Comparison of ENCODE assay signal across 8 cellular contexts in the genomic region with DNA sequence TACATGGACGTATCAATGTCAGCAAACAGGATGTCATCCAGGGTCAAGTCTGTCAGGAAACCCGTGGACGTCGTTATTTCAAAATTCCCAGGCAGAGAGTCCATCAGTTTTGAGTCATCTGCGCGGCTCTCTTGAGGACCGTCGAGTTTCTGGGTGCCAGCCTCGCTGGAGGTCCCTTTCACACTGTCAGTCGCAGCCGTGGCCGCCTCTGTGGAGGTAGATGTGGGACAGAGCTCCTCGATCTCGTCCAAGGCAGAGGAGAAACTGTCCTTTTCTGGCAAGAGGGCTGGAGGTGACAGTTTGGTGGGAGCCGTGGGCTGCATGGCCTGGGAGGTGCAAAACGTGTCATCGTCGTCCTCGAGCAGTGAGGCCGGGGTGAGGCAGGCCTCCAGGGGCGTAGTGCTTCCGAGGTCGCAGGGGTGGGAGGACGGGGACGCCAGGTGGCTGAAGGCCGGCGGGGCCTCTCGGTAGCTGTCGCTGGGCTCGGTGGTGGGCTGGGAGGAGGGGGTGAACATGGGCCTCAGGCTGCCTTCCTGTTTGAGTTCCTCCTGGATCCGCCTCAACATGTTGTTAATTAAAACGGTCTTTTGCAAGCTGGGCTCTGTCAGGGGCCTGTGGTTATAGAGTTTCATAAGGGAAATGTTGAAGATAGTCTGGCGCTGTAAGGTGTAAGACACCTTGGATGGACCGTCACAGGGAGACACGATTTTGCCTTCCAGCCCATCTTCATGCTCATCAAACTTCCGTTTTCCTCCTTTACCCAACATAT. TPM values are rescaled to one million over a fixed set of nuclear protein-coding genes. Genes with fewer than 3 reads are reported as not detected.
DNase-seq lines count a peak whose midpoint lies in the region; ATAC-seq and TF ChIP-seq lines count a peak whose summit lies in the region.

No MANE protein-coding gene starts in this region.

- no peak for TF ChIP-seq EP300 in upper lobe of left lung (IDR thresholded peaks at IDR 0.05)

- no peak for TF ChIP-seq CTCF in upper lobe of left lung (IDR thresholded peaks at IDR 0.05)

- peaks cover 32% of the 10 kb centered on the region for H3K36me3 Mint-ChIP-seq in activated naive CD8-positive, alpha-beta T cell treated with anti-CD3 and anti-CD28 coated beads for 36 hours

- H4K20me1 ChIP-seq in BLaER1 treated with 17β-estradiol and CSF1 and Interleukin-3, amounts not matched to agents 10 nM and 100 nM = peaks cover 8 to 84% (median 34%) of the 10 kb centered on the region in 11 experiments; a peak in 14 of 22 replicates

- H3K4me3 ChIP-seq in BLaER1 treated with 17β-estradiol and CSF1 and Interleukin-3, amounts not matched to agents 10 nM and 100 nM = peak overlapping the region in 6 of 10 experiments; percentile 6 to 43 (median 28); a peak in 8 of 20 replicates
- no peak overlapping the region for H3K4me3 ChIP-seq in upper lobe of left lung

- no peaks in the 10 kb centered on the region for H3K9me3 Mint-ChIP-seq in activated naive CD8-positive, alpha-beta T cell treated with anti-CD3 and anti-CD28 coated beads for 36 hours

- TF ChIP-seq POLR2A in upper lobe of left lung (IDR thresholded peaks at IDR 0.05) = no peak

- H3K9me3 ChIP-seq in BLaER1 treated with 17β-estradiol and CSF1 and Interleukin-3, amounts not matched to agents 10 nM and 100 nM (replicated peaks in 1 of 11) = no peaks in the 10 kb centered on the region
- H3K9me3 ChIP-seq in upper lobe of left lung = no peaks in the 10 kb centered on the region

- H3K27ac Mint-ChIP-seq in activated naive CD8-positive, alpha-beta T cell treated with anti-CD3 and anti-CD28 coated beads for 36 hours = peak overlapping the region; percentile 92

- H3K4me1 ChIP-seq in BLaER1 treated with 17β-estradiol and CSF1 and Interleukin-3, amounts not matched to agents 10 nM and 100 nM = peaks cover 29 to 54% (median 44%) of the 10 kb centered on the region in 10 experiments
- H3K4me1 ChIP-seq in upper lobe of left lung = peaks cover 24 to 52% (median 29%) of the 10 kb centered on the region in 4 donors

- H3K27ac ChIP-seq in BLaER1 treated with 17β-estradiol and CSF1 and Interleukin-3, amounts not matched to agents 10 nM and 100 nM = peak overlapping the region; percentile 1 to 81 (median 77); a peak in 20 of 22 replicates
- H3K27ac ChIP-seq in upper lobe of left lung = peak overlapping the region in 2 of 4 donors; percentile 50 to 68

- H3K36me3 ChIP-seq in BLaER1 treated with 17β-estradiol and CSF1 and Interleukin-3, amounts not matched to agents 10 nM and 100 nM = peaks cover 34 to 50% (median 40%) of the 10 kb centered on the region in 11 experiments
- H3K36me3 ChIP-seq in upper lobe of left lung = peaks cover 0 to 26% (median 13%) of the 10 kb centered on the region in 4 donors

- H3K4me3 Mint-ChIP-seq in activated naive CD8-positive, alpha-beta T cell treated with anti-CD3 and anti-CD28 coated beads for 36 hours = peak overlapping the region; percentile 74

- H3K4me2 ChIP-seq in BLaER1 treated with 17β-estradiol and CSF1 and Interleukin-3, amounts not matched to agents 10 nM and 100 nM = peak overlapping the region; percentile 67 to 87 (median 78)

- peak; percentile 50 for DNase-seq in GM19240 (ENCODE audit: insufficient read length, low spot score)
- peak; percentile 30 for DNase-seq in activated naive CD8-positive, alpha-beta T cell treated with anti-CD3 and anti-CD28 coated beads for 36 hours
- DNase-seq in upper lobe of left lung = peak in 1 of 2 donors; percentile 64
- DNase-seq in NCI-H82 (lab: John Stamatoyannopoulos, UW) = no peak
- DNase-seq in NCI-H2029 treated with DMSO at 0.1 percent for 48 hours (lab: John Stamatoyannopoulos, UW) = no peak
- no peak for DNase-seq in LoVo (ENCODE audit: low spot score)

- no peaks in the 10 kb centered on the region for H3K27me3 Mint-ChIP-seq in activated naive CD8-positive, alpha-beta T cell treated with anti-CD3 and anti-CD28 coated beads for 36 hours

- H3K9ac ChIP-seq in BLaER1 treated with 17β-estradiol and CSF1 and Interleukin-3, amounts not matched to agents 10 nM and 100 nM = peak overlapping the region in 10 of 11 experiments; percentile 15 to 68 (median 56); a peak in 18 of 22 replicates

- H3K27me3 ChIP-seq in BLaER1 treated with 17β-estradiol and CSF1 and Interleukin-3, amounts not matched to agents 10 nM and 100 nM = no peaks in the 10 kb centered on the region
- H3K27me3 ChIP-seq in upper lobe of left lung = no peaks in the 10 kb centered on the region

- H3K4me1 Mint-ChIP-seq in activated naive CD8-positive, alpha-beta T cell treated with anti-CD3 and anti-CD28 coated beads for 36 hours = peaks cover 54% of the 10 kb centered on the region

- WGBS in upper lobe of left lung, 2 donors = 66 to 75% methylated on average over 34 to 36 of the region's 36 CpGs

- ATAC-seq in HG03175 (IDR thresholded peaks at IDR 0.05; ENCODE audit: unreplicated experiment) (peak; percentile 67), upper lobe of left lung (ENCODE audit: low FRiP score in 2 of 2) (peak; percentile 52 to 56)

RNA-seq across cellular contexts. Expression of a gene that starts 17.4 kb away (rescaled TPM):
- 10 to 100 TPM; 22.7 to 23.3 TPM for total RNA-seq in activated naive CD8-positive, alpha-beta T cell treated with anti-CD3 and anti-CD28 coated beads for 36 hours
- total RNA-seq in upper lobe of left lung = 10 to 100 TPM; 10.4 to 43.0 (median 20.0) TPM

Comparison
In these comparisons a context has a peak if more than half of its experiments do, and no peak if none do; other contexts are left out.
1. H3K4me3 ChIP-seq: peak in BLaER1 treated with 17β-estradiol and CSF1 and Interleukin-3, amounts not matched to agents 10 nM and 100 nM (6 of 10); none in upper lobe of left lung (0 of 4).
2. DNase-seq: peak in GM19240 (single experiment) and activated naive CD8-positive, alpha-beta T cell treated with anti-CD3 and anti-CD28 coated beads for 36 hours (single experiment); none in NCI-H82 (single experiment), NCI-H2029 treated with DMSO at 0.1 percent for 48 hours (single experiment) and LoVo (single experiment).